ENCODE assay signal across 9 cellular contexts in the genomic region with DNA sequence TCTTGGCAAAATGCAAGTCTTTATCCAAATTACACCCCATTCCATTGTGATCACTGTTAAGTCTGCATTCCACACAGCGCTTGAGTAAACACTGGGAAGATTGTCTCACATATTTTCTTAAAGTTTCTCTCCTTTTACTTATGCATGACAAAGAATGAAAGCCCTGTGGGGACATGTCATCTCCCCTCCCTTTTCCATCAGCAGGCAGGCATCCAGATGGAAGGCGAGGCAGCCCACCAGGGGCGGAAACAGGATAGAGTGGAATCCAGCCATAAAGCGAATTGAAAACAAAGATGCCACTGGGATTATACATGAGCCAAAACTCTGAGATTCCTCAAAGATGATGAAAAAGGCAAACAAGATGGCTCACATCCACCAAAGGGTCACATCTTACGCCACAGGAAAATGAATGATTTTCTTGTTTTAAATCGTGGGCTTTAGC.
DNase-seq lines count a peak whose midpoint lies in the region; TF ChIP-seq lines count a peak whose summit lies in the region.
"Had no signal": no experiment of that assay in that cellular context is flagged by ENCODE, and none has a peak within 500 bp of the region (broad histone marks: within the 10 kb centered on the region; RNA-seq: fewer than 3 reads in every experiment).

No MANE protein-coding gene starts in this region.

- no peaks in the 10 kb centered on the region for H3K27me3 ChIP-seq in HUES48 (ENCODE audit: control insufficient read depth, insufficient read depth, low read length)

- H3K9me3 ChIP-seq in HUES48 (ENCODE audit: control insufficient read depth, insufficient read depth, low read length): no peaks in the 10 kb centered on the region; the same call in 1 of the 2 replicates

- DNase-seq in AG04449 (ENCODE audit: low read depth, low spot score) (peak; percentile 97), dermis blood vessel endothelial cell (peak; percentile 92), islet precursor cell (peak; percentile 64), amygdala (lab: John Stamatoyannopoulos, UW) (no peak)
- no peak for DNase-seq in activated CD8-positive, alpha-beta memory T cell treated with anti-CD3 and anti-CD28 coated beads, Interleukin-2, amount 50 U/mL, for 48 hours
- no peak for DNase-seq in stimulated activated CD4-positive, alpha-beta T cell treated with anti-CD3 and anti-CD28 coated beads, Interleukin-15, amount 100 ng/mL, for 24 hours
- DNase-seq in activated CD4-positive, alpha-beta T cell treated with anti-CD3 and anti-CD28 coated beads for 1 hour: no peak
- DNase-seq: CD4-positive, alpha-beta T cell had no signal

- CTCF ChIA-PET in AG04449 (lab: Yijun Ruan, JAX): interaction anchor here (1.0 kb wide), 2 partner anchors 13 to 68 kb away, joined by 3 read pairs; no protein-coding TSS in a partner anchor

- H3K9ac ChIP-seq in HUES48 (ENCODE audit: low read depth, low read length): peak overlapping the region; percentile 50; the same call in 1 of the 2 replicates

- H3K4me3 ChIP-seq in AG04449 (ENCODE audit: low read depth, low read length) (no peak overlapping the region), HUES48 (ENCODE audit: low read depth, low read length) (0 out of 2 replicates have a peak overlapping the region, but pooled peaks have one; percentile 12)

- TF ChIP-seq CTCF in AG04449 (IDR thresholded peaks at IDR 0.05; ENCODE audit: insufficient read depth, low read length, missing control alignments): no peak

- POLR2A ChIA-PET in AG04449 (lab: Yijun Ruan, JAX): interaction anchor here (0.6 to 1.8 kb wide), 6 partner anchors 15 to 33 kb away, joined by 3 to 7 read pairs (median 4); no protein-coding TSS in a partner anchor

- peaks cover 32% of the 10 kb centered on the region for H3K4me1 ChIP-seq in HUES48 (ENCODE audit: control insufficient read depth, insufficient read depth, low read length)

- no peaks in the 10 kb centered on the region for H3K36me3 ChIP-seq in HUES48 (ENCODE audit: control insufficient read depth, insufficient read depth, low read length)

- H3K27ac ChIP-seq in HUES48 (ENCODE audit: low read depth, low read length): peak overlapping the region; percentile 90

Comparison
In these comparisons a context has a peak if more than half of its experiments do, and no peak if none do; other contexts are left out.
1. DNase-seq: peak in AG04449 (single experiment), dermis blood vessel endothelial cell (single experiment) and islet precursor cell (single experiment); none in activated CD8-positive, alpha-beta memory T cell treated with anti-CD3 and anti-CD28 coated beads, Interleukin-2, amount 50 U/mL, for 48 hours (single experiment), stimulated activated CD4-positive, alpha-beta T cell treated with anti-CD3 and anti-CD28 coated beads, Interleukin-15, amount 100 ng/mL, for 24 hours (single experiment), activated CD4-positive, alpha-beta T cell treated with anti-CD3 and anti-CD28 coated beads for 1 hour (single experiment) and amygdala (0 of 56).